8 cellular contexts compared by ENCODE assay signal in the genomic region with DNA sequence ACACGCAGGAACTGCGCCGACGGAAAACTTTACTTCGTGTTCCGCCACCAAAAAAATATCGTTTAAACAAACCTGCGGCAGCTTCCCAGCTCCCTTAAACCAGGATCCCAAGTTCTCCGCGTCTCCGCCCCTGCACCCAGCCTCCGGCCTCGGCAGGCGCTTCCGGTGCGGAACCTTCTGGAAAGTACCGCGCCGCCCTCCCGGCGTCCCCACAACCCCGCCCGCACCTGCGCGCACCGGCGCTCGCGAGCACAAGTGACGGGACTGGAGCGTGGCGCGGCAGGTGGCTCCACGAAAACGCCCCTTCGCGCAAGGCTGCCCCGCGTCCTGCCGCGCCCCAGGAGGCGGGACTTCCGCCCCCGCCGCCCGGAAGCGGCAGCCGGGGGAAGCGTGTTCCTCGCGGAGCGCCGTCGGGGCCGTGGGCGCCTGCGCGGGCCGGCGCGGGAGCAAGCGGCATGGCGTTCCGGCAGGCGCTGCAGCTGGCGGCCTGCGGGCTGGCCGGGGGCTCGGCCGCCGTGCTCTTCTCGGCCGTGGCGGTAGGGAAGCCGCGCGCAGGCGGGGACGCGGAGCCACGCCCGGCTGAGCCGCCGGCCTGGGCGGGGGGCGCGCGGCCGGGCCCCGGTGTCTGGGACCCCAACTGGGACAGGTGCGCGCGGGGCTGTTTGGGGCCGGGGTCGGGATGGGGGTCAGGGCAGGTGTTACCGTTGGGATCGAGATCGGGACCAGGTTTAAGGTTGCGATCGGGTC. TPM values are rescaled to one million over a fixed set of nuclear protein-coding genes. Genes with fewer than 3 reads are reported as not detected.
DNase-seq lines count a peak whose midpoint lies in the region; FAIRE-seq and TF ChIP-seq lines count a peak whose summit lies in the region.

A gene (plus strand): TSS at position 421 of the 747 bp plus-strand sequence. CDS start 35 bp downstream, at position 456.

- peaks cover 26% of the 10 kb centered on the region for H3K36me3 Mint-ChIP-seq in activated T-helper 2 cell treated with anti-CD3 and anti-CD28 coated beads, Interferon-gamma antibody, Interleukin-2, Interleukin-4, amounts not matched to agents 10 μg/mL and 5 μg/mL and 100 μg/mL, durations not matched to agents 14 hours and 24 hours and 36 hours (ENCODE audit: low read depth)
- peaks cover 25% of the 10 kb centered on the region for H3K36me3 Mint-ChIP-seq in nephron progenitor cell (ENCODE audit: low read depth)
- peaks cover 31% of the 10 kb centered on the region for H3K36me3 Mint-ChIP-seq in stimulated activated naive CD8-positive, alpha-beta T cell treated with anti-CD3 and anti-CD28 coated beads, Interleukin-15, Interleukin-2, amounts not matched to agents 100 ng/mL and 50 ng/mL, for 24 hours (ENCODE audit: low read depth)

- no peaks in the 10 kb centered on the region for H3K27me3 Mint-ChIP-seq in activated T-helper 2 cell treated with anti-CD3 and anti-CD28 coated beads, Interferon-gamma antibody, Interleukin-2, Interleukin-4, amounts not matched to agents 10 μg/mL and 5 μg/mL and 100 μg/mL, durations not matched to agents 14 hours and 24 hours and 36 hours (ENCODE audit: low read depth)
- peaks cover 3% of the 10 kb centered on the region for H3K27me3 Mint-ChIP-seq in nephron progenitor cell (ENCODE audit: low read depth, poor library complexity)
- H3K27me3 Mint-ChIP-seq in stimulated activated naive CD8-positive, alpha-beta T cell treated with anti-CD3 and anti-CD28 coated beads, Interleukin-15, Interleukin-2, amounts not matched to agents 100 ng/mL and 50 ng/mL, for 24 hours = no peaks in the 10 kb centered on the region

- H3K4me3 ChIP-seq in LNCaP clone FGC (ENCODE audit: low read depth, low read length) (peak within 1 kb of the TSS; percentile 92), fibroblast of the aortic adventitia (ENCODE audit: low read depth, low read length) (peak within 1 kb of the TSS; percentile 85)

- peaks cover 12% of the 10 kb centered on the region for H3K4me1 Mint-ChIP-seq in activated T-helper 2 cell treated with anti-CD3 and anti-CD28 coated beads, Interferon-gamma antibody, Interleukin-2, Interleukin-4, amounts not matched to agents 10 μg/mL and 5 μg/mL and 100 μg/mL, durations not matched to agents 14 hours and 24 hours and 36 hours (ENCODE audit: low read depth)
- H3K4me1 Mint-ChIP-seq in nephron progenitor cell = peaks cover 16% of the 10 kb centered on the region
- peaks cover 33% of the 10 kb centered on the region for H3K4me1 Mint-ChIP-seq in stimulated activated naive CD8-positive, alpha-beta T cell treated with anti-CD3 and anti-CD28 coated beads, Interleukin-15, Interleukin-2, amounts not matched to agents 100 ng/mL and 50 ng/mL, for 24 hours (ENCODE audit: low read depth)

- peak within 1 kb of the TSS; percentile 80 for H3K27ac Mint-ChIP-seq in activated T-helper 2 cell treated with anti-CD3 and anti-CD28 coated beads, Interferon-gamma antibody, Interleukin-2, Interleukin-4, amounts not matched to agents 10 μg/mL and 5 μg/mL and 100 μg/mL, durations not matched to agents 14 hours and 24 hours and 36 hours
- H3K27ac Mint-ChIP-seq in nephron progenitor cell = peak within 1 kb of the TSS; percentile 83
- H3K27ac Mint-ChIP-seq in stimulated activated naive CD8-positive, alpha-beta T cell treated with anti-CD3 and anti-CD28 coated beads, Interleukin-15, Interleukin-2, amounts not matched to agents 100 ng/mL and 50 ng/mL, for 24 hours = peak within 1 kb of the TSS; percentile 86

- DNase-seq in ELR (ENCODE audit: low read depth) = peak; percentile 85
- DNase-seq in H54 (ENCODE audit: insufficient read length, low spot score) = peak; percentile 95
- DNase-seq in LNCaP clone FGC (ENCODE audit: low read depth) = peak; percentile 77
- peak; percentile 88 for DNase-seq in activated T-helper 2 cell treated with anti-CD3 and anti-CD28 coated beads, Interferon-gamma antibody, Interleukin-2, Interleukin-4, amounts not matched to agents 10 μg/mL and 5 μg/mL and 100 μg/mL, durations not matched to agents 14 hours and 24 hours and 36 hours (ENCODE audit: low spot score)
- peak; percentile 64 for DNase-seq in fibroblast of the aortic adventitia (ENCODE audit: low read depth)
- peak; percentile 83 for DNase-seq in nephron progenitor cell

- 0 out of 2 replicates have a peak, but pooled peaks have one; percentile 5 for TF ChIP-seq CTCF in LNCaP clone FGC (IDR thresholded peaks at IDR 0.05; ENCODE audit: control insufficient read depth, extremely low read depth, insufficient read depth)
- no peak for TF ChIP-seq CTCF in fibroblast of the aortic adventitia (IDR thresholded peaks at IDR 0.05; ENCODE audit: insufficient read depth, low read length)
- TF ChIP-seq CTCF in nephron progenitor cell (IDR thresholded peaks at IDR 0.05) = no peak

- no peak for FAIRE-seq in H54 (lab: Jason Lieb, UNC)

- intact Hi-C loops in activated T-helper 2 cell treated with anti-CD3 and anti-CD28 coated beads, Interferon-gamma antibody, Interleukin-2, Interleukin-4, amounts not matched to agents 10 μg/mL and 5 μg/mL and 100 μg/mL, durations not matched to agents 14 hours and 24 hours and 36 hours (cut with micrococcal nuclease) = loop anchor here (1.0 to 10.0 kb wide), 2 partner anchors 23 to 54 kb away; a partner anchor contains a TSS

- TF ChIP-seq POLR2A in H54 (IDR thresholded peaks at IDR 0.05; ENCODE audit: low read depth, low read length) (peak; percentile 92), Raji (IDR thresholded peaks at IDR 0.05; ENCODE audit: insufficient read depth, low read depth, low read length) (peak; percentile 84)

- H3K4me3 Mint-ChIP-seq in activated T-helper 2 cell treated with anti-CD3 and anti-CD28 coated beads, Interferon-gamma antibody, Interleukin-2, Interleukin-4, amounts not matched to agents 10 μg/mL and 5 μg/mL and 100 μg/mL, durations not matched to agents 14 hours and 24 hours and 36 hours (ENCODE audit: low read depth) = peak within 1 kb of the TSS; percentile 90
- peak within 1 kb of the TSS; percentile 92 for H3K4me3 Mint-ChIP-seq in nephron progenitor cell
- peak within 1 kb of the TSS; percentile 85 for H3K4me3 Mint-ChIP-seq in stimulated activated naive CD8-positive, alpha-beta T cell treated with anti-CD3 and anti-CD28 coated beads, Interleukin-15, Interleukin-2, amounts not matched to agents 100 ng/mL and 50 ng/mL, for 24 hours

- H3K9me3 Mint-ChIP-seq in activated T-helper 2 cell treated with anti-CD3 and anti-CD28 coated beads, Interferon-gamma antibody, Interleukin-2, Interleukin-4, amounts not matched to agents 10 μg/mL and 5 μg/mL and 100 μg/mL, durations not matched to agents 14 hours and 24 hours and 36 hours = no peaks in the 10 kb centered on the region
- peaks cover 14% of the 10 kb centered on the region for H3K9me3 Mint-ChIP-seq in nephron progenitor cell
- peaks cover 4% of the 10 kb centered on the region for H3K9me3 Mint-ChIP-seq in stimulated activated naive CD8-positive, alpha-beta T cell treated with anti-CD3 and anti-CD28 coated beads, Interleukin-15, Interleukin-2, amounts not matched to agents 100 ng/mL and 50 ng/mL, for 24 hours

RNA-seq across cellular contexts. Expression of the gene that starts here (rescaled TPM):
- 78.6 and 80.7 TPM in 2 replicates for total RNA-seq in activated T-helper 2 cell treated with anti-CD3 and anti-CD28 coated beads, Interferon-gamma antibody, Interleukin-2, Interleukin-4, amounts not matched to agents 10 μg/mL and 5 μg/mL and 100 μg/mL, durations not matched to agents 14 hours and 24 hours and 36 hours
- 1.6 and 22.4 TPM in 2 replicates for total RNA-seq in fibroblast of the aortic adventitia (ENCODE audit: low replicate concordance)

Comparison
In these comparisons a context has a peak if more than half of its experiments do, and no peak if none do; other contexts are left out.
1. Peak in every context shown above with its lines: DNase-seq and H3K4me3 ChIP-seq.